2 cellular contexts compared by ENCODE assay signal in genomic region chr3:62261121-62261520, GRCh38.
TF ChIP-seq lines count a peak whose summit lies in the region.

No MANE protein-coding gene starts in this region.

TF ChIP-seq in GM23338, 12 proteins besides CTCF, POLR2A, EP300 and RAD21:
- no peak for TF ChIP-seq ZNF462 (CRISPR knock-in tag; IDR thresholded peaks at IDR 0.05)
- no peak for TF ChIP-seq CREB1 (CRISPR knock-in tag; IDR thresholded peaks at IDR 0.05; ENCODE audit: low read depth)
- no peak for TF ChIP-seq REST (IDR thresholded peaks at IDR 0.05; ENCODE audit: unreplicated experiment)
- TF ChIP-seq ZNF114 (CRISPR knock-in tag; IDR thresholded peaks at IDR 0.05) = no peak
- no peak for TF ChIP-seq EZH2phosphoT487 (IDR thresholded peaks at IDR 0.05; ENCODE audit: unreplicated experiment)
- no peak for TF ChIP-seq NANOG (IDR thresholded peaks at IDR 0.05; ENCODE audit: borderline replicate concordance)
- no peak for TF ChIP-seq EZH2 (IDR thresholded peaks at IDR 0.05; ENCODE audit: low read depth, unreplicated experiment)
- no peak for TF ChIP-seq JUNB (IDR thresholded peaks at IDR 0.05; ENCODE audit: unreplicated experiment)
- TF ChIP-seq ZNF331 (CRISPR knock-in tag; IDR thresholded peaks at IDR 0.05; ENCODE audit: low read depth) = no peak
- no peak for TF ChIP-seq ETS1 (IDR thresholded peaks at IDR 0.05)
- no peak for TF ChIP-seq STAT1 (IDR thresholded peaks at IDR 0.05; ENCODE audit: unreplicated experiment)
- no peak for TF ChIP-seq POLR2AphosphoS5 (IDR thresholded peaks at IDR 0.05; ENCODE audit: low read depth)

TF ChIP-seq in GM12878, 131 proteins besides CTCF, POLR2A, EP300 and RAD21:
- TF ChIP-seq TAF1 (IDR thresholded peaks at IDR 0.05; ENCODE audit: borderline replicate concordance, low read depth, low read length) (no peak), PRDM15 (CRISPR knock-in tag; IDR thresholded peaks at IDR 0.05) (no peak), TBL1XR1 (IDR thresholded peaks at IDR 0.05; ENCODE audit: low read depth, low read length) (no peak), MTA2 (IDR thresholded peaks at IDR 0.05; ENCODE audit: low read depth) (no peak; the same call in 1 of the 2 replicates), BRCA1 (IDR thresholded peaks at IDR 0.05; ENCODE audit: low read depth, low read length) (no peak), NR2F1 (conservative IDR thresholded peaks at IDR 0.05) (peak; percentile 64), BHLHE40 (IDR thresholded peaks at IDR 0.05; ENCODE audit: borderline replicate concordance in 1 of 2, low read depth in 2 of 2, low read length in 1 of 2) (peak in 1 of 2 experiments; percentile 23; a peak in 1 of 4 replicates), DPF2 (IDR thresholded peaks at IDR 0.05) (no peak; the same call in 1 of the 2 replicates), ZNF687 (IDR thresholded peaks at IDR 0.05) (peak; percentile 88), ESRRA (IDR thresholded peaks at IDR 0.05; ENCODE audit: low read length) (peak; percentile 47; the same call in 1 of the 2 replicates)
